In the genomic region with DNA sequence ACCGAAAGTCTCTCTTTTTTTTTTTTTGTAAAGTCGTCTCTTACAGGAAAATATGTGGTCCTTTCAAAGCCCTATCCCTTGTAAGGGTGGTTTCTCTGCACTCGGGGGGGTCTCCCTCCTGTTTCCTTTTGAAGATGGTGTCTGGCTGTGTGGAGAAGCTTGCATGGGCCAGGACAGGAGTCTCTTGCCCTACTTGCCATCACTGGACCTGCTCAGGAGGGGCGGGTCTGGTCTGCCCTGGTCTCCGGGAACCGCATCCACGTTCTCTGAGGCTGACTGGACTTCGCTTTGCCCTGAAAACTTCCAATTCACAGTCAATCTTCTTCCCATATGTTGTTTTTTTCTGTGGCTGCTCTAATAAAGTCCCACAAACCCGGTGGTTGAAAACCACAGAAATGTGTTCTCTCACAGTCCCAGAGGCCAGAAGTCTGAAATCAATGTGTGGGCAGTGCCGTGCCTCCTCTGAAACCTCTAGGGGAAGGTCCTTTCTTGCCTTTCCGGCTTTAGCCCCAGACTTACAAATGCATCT, we compare ENCODE assay signal across 9 cellular contexts.
DNase-seq lines count a peak whose midpoint lies in the region; ATAC-seq and TF ChIP-seq lines count a peak whose summit lies in the region.
"Had no signal": no experiment of that assay in that cellular context is flagged by ENCODE, and none has a peak within 500 bp of the region (broad histone marks: within the 10 kb centered on the region; RNA-seq: fewer than 3 reads in every experiment).

No MANE protein-coding gene starts in this region.

- DNase-seq in effector memory CD8-positive, alpha-beta T cell, result no peak
- no peak for DNase-seq in hippocampal formation (lab: John Stamatoyannopoulos, UW)
- DNase-seq in activated CD4-positive, CD25-positive, alpha-beta regulatory T cell (lab: John Stamatoyannopoulos, UW), result no peak
- DNase-seq in NCI-H1436 (lab: John Stamatoyannopoulos, UW), result no peak

- H3K4me3 Mint-ChIP-seq in effector memory CD8-positive, alpha-beta T cell, result peak overlapping the region; percentile 78 to 85

- no peaks in the 10 kb centered on the region for H3K36me3 Mint-ChIP-seq in effector memory CD8-positive, alpha-beta T cell (ENCODE audit: insufficient read depth)

- peaks cover 0 to 21% of the 10 kb centered on the region in 2 donors for H3K27me3 Mint-ChIP-seq in effector memory CD8-positive, alpha-beta T cell

- H3K27ac Mint-ChIP-seq in effector memory CD8-positive, alpha-beta T cell, result peak overlapping the region; percentile 83 to 86

- ATAC-seq in GM21381 (IDR thresholded peaks at IDR 0.05; ENCODE audit: unreplicated experiment) (peak; percentile 58), HG03139 (IDR thresholded peaks at IDR 0.05; ENCODE audit: unreplicated experiment) (no peak)
- ATAC-seq in effector memory CD8-positive, alpha-beta T cell (replicated peaks), result peak; percentile 39

- H4K20me1 ChIP-seq in DOHH2 (ENCODE audit: control insufficient read depth, insufficient read depth, low read depth, low read length) (no peaks in the 10 kb centered on the region), Loucy (ENCODE audit: insufficient read depth, low read length, poor library complexity, severe bottlenecking) (no peaks in the 10 kb centered on the region)

- no peak overlapping the region for H3K27ac ChIP-seq in DOHH2 (ENCODE audit: low read depth, low read length)
- H3K27ac ChIP-seq: epithelial cell of prostate had no signal

- H3K4me1 ChIP-seq in DOHH2 (ENCODE audit: control insufficient read depth, low read length), result peaks cover 18% of the 10 kb centered on the region
- H3K4me1 ChIP-seq in Loucy (ENCODE audit: insufficient read depth, low read length, poor library complexity, severe bottlenecking), result peaks cover 16% of the 10 kb centered on the region

- H3K9ac ChIP-seq in Loucy (ENCODE audit: low read depth, low read length, poor library complexity, severe bottlenecking), result no peak overlapping the region

- peak overlapping the region; percentile 57 for H3K4me2 ChIP-seq in DOHH2 (ENCODE audit: low read length)
- peak overlapping the region; percentile 70 for H3K4me2 ChIP-seq in Loucy (ENCODE audit: low read depth, low read length, poor library complexity, severe bottlenecking)

- H3K79me2 ChIP-seq in DOHH2 (ENCODE audit: control insufficient read depth, low read length), result no peaks in the 10 kb centered on the region
- no peaks in the 10 kb centered on the region for H3K79me2 ChIP-seq in Loucy (ENCODE audit: insufficient read depth, low read length)

- H3K27me3 ChIP-seq in DOHH2 (ENCODE audit: control insufficient read depth, low read length) (peaks cover 16% of the 10 kb centered on the region), Loucy (ENCODE audit: insufficient read depth, low read length, poor library complexity, severe bottlenecking) (no peaks in the 10 kb centered on the region)

- TF ChIP-seq CTCF in DOHH2 (IDR thresholded peaks at IDR 0.05; ENCODE audit: low read depth, low read length, poor library complexity, severe bottlenecking), result no peak
- no peak for TF ChIP-seq CTCF in Loucy (conservative IDR thresholded peaks at IDR 0.05; ENCODE audit: low read length)

- no peaks in the 10 kb centered on the region for H3K36me3 ChIP-seq in DOHH2 (ENCODE audit: control insufficient read depth, low read length)
- H3K36me3 ChIP-seq in Loucy (ENCODE audit: insufficient read depth, low read length), result no peaks in the 10 kb centered on the region

- peaks cover 35 to 40% of the 10 kb centered on the region in 2 donors for H3K4me1 Mint-ChIP-seq in effector memory CD8-positive, alpha-beta T cell (ENCODE audit: low read depth in 2 of 2)

- H3K4me3 ChIP-seq in DOHH2 (ENCODE audit: low read length) (peak overlapping the region; percentile 41; the same call in 1 of the 2 replicates), Loucy (ENCODE audit: low read length, poor library complexity, severe bottlenecking) (peak overlapping the region; percentile 47)

- H3K9me2 ChIP-seq in DOHH2 (replicated peaks; ENCODE audit: control insufficient read depth, low read length) (no peaks in the 10 kb centered on the region), Loucy (replicated peaks; ENCODE audit: low read depth, low read length) (no peaks in the 10 kb centered on the region)

- H3K9me3 Mint-ChIP-seq in effector memory CD8-positive, alpha-beta T cell, result no peaks in the 10 kb centered on the region

- H3K9me3 ChIP-seq in DOHH2 (ENCODE audit: control insufficient read depth, insufficient read depth, low read length), result no peaks in the 10 kb centered on the region
- no peaks in the 10 kb centered on the region for H3K9me3 ChIP-seq in Loucy (ENCODE audit: insufficient read depth, low read depth, low read length)

- H3F3A ChIP-seq in DOHH2 (ENCODE audit: control insufficient read depth, insufficient read depth), result no peaks in the 10 kb centered on the region
- no peaks in the 10 kb centered on the region for H3F3A ChIP-seq in Loucy (ENCODE audit: low read depth)

- peak overlapping the region; percentile 30 for H2AFZ ChIP-seq in Loucy (ENCODE audit: low read length)
